Comparison of ENCODE assay signal across 8 cellular contexts in the genomic region with DNA sequence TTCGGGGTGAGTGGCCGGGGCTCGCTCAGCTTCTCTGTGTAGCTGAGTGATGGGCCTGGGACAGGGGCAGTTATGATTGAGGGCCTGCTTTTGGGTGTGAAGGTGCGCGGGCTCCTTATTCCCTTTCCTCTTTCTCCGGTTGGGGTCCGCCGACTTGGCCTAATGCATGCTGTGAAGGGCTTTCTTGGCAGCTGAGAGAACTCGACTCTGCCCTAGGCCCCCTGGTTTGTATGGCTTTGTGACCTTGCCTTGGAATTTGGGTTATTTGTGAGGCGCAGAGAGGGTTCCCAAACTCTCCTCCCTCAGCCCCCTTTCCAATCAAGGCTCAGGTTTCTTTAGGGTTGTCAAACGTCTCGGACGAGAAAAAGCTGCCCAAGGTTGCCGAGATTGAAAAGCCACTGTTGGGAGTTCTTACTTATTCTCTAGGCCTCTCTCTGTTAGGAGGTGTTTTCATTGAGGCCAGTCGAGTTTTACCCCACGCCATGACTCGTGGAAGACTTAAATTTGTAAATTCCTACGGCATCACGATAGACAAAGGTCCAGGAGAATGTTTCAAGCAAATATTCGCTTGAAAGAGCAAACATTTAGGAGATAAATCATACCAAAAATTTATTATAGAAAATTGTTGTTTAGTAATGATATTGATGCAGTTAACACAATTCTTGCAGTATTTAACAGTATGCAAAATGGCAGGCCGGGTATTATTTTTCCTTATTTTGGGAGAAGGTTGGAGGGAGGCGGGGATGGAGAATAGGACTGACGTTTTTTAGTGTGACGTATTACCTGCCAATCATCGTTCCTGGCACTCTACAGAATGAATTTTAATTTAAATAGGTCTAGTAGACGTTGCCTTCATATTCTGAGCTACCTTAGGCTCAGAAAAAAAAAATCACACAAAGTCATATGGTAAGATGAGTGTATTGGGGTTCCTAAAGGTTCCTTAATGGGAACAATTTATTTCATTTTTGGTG. TPM values are rescaled to one million over a fixed set of nuclear protein-coding genes. Genes with fewer than 3 reads are reported as not detected.
DNase-seq lines count a peak whose midpoint lies in the region; ATAC-seq, FAIRE-seq and TF ChIP-seq lines count a peak whose summit lies in the region.

No MANE protein-coding gene starts in this region.

- peaks cover 46% of the 10 kb centered on the region for H3K4me1 Mint-ChIP-seq in activated T-cell treated with anti-CD3 and anti-CD28 coated beads, Interleukin-2, amount 50 U/mL, for 72 hours (ENCODE audit: low read depth)

- intact Hi-C loops in left ventricle myocardium inferior (cut with micrococcal nuclease) = no loop called here

- no peaks in the 10 kb centered on the region for H3K27me3 Mint-ChIP-seq in activated T-cell treated with anti-CD3 and anti-CD28 coated beads, Interleukin-2, amount 50 U/mL, for 72 hours (ENCODE audit: low read depth)

- FAIRE-seq in RCC 7860 (lab: Jason Lieb, UNC) = no peak

- H3K9me3 Mint-ChIP-seq in activated T-cell treated with anti-CD3 and anti-CD28 coated beads, Interleukin-2, amount 50 U/mL, for 72 hours = no peaks in the 10 kb centered on the region

- H3K36me3 Mint-ChIP-seq in activated T-cell treated with anti-CD3 and anti-CD28 coated beads, Interleukin-2, amount 50 U/mL, for 72 hours (ENCODE audit: insufficient read depth in 2 of 2) = peaks cover 5 to 10% of the 10 kb centered on the region in 2 donors

- H3K27ac Mint-ChIP-seq in activated T-cell treated with anti-CD3 and anti-CD28 coated beads, Interleukin-2, amount 50 U/mL, for 72 hours = peak overlapping the region; percentile 96

- H3K4me1 ChIP-seq in left ventricle myocardium inferior = peaks cover 59% of the 10 kb centered on the region

- DNase-seq in activated T-cell treated with anti-CD3 and anti-CD28 coated beads, Interleukin-2, amount 50 U/mL, for 72 hours = no peak
- DNase-seq in left ventricle myocardium inferior (no peak), renal cortical epithelial cell (ENCODE audit: low read depth) (peak; percentile 10), RCC 7860 (ENCODE audit: low spot score) (no peak)

- H3K27me3 ChIP-seq in left ventricle myocardium inferior (ENCODE audit: low read depth) = no peaks in the 10 kb centered on the region

- no peaks in the 10 kb centered on the region for H3K9me3 ChIP-seq in left ventricle myocardium inferior (replicated peaks)

- no peaks in the 10 kb centered on the region for H3K36me3 ChIP-seq in left ventricle myocardium inferior

- ATAC-seq in GM19324 (IDR thresholded peaks at IDR 0.05; ENCODE audit: low FRiP score, unreplicated experiment) (peak; percentile 30), HG03432 (IDR thresholded peaks at IDR 0.05; ENCODE audit: unreplicated experiment) (peak; percentile 30), HG02970 (IDR thresholded peaks at IDR 0.05; ENCODE audit: low FRiP score, unreplicated experiment) (no peak)
- no peak for ATAC-seq in activated T-cell treated with anti-CD3 and anti-CD28 coated beads, Interleukin-2, amount 50 U/mL, for 72 hours (replicated peaks in 1 of 2)

- peak overlapping the region; percentile 98 for H3K27ac ChIP-seq in C4-2B
- H3K27ac ChIP-seq in left ventricle myocardium inferior (replicated peaks) = peak overlapping the region; percentile 98

- peak overlapping the region; percentile 91 for H3K4me3 ChIP-seq in left ventricle myocardium inferior

- peak overlapping the region; percentile 87 to 91 for H3K4me3 Mint-ChIP-seq in activated T-cell treated with anti-CD3 and anti-CD28 coated beads, Interleukin-2, amount 50 U/mL, for 72 hours

- no peak for TF ChIP-seq CTCF in C4-2B (conservative IDR thresholded peaks at IDR 0.05)
- no peak for TF ChIP-seq CTCF in left ventricle myocardium inferior (IDR thresholded peaks at IDR 0.05; ENCODE audit: borderline replicate concordance)

RNA-seq across cellular contexts. Expression of gene PDHX, which starts 0.7 kb away (rescaled TPM):
- total RNA-seq in activated T-cell treated with anti-CD3 and anti-CD28 coated beads, Interleukin-2, amount 50 U/mL, for 72 hours = 10 to 100 TPM; 28.7 to 31.9 TPM
- total RNA-seq in left ventricle myocardium inferior (157 TPM), renal cortical epithelial cell (52.1 and 67.6 TPM in 2 replicates)

RNA-seq across cellular contexts. Expression of gene APIP, which starts 0.9 kb away (rescaled TPM):
- total RNA-seq in activated T-cell treated with anti-CD3 and anti-CD28 coated beads, Interleukin-2, amount 50 U/mL, for 72 hours = 10 to 100 TPM; 30.9 to 33.1 TPM
- total RNA-seq in left ventricle myocardium inferior (24.3 TPM), renal cortical epithelial cell (28.5 and 35.8 TPM in 2 replicates)

Comparison
In these comparisons a context has a peak if more than half of its experiments do, and no peak if none do; other contexts are left out.
1. ATAC-seq: peak in GM19324 (single experiment) and HG03432 (single experiment); none in activated T-cell treated with anti-CD3 and anti-CD28 coated beads, Interleukin-2, amount 50 U/mL, for 72 hours (0 of 2) and HG02970 (single experiment).